Comparison of ENCODE assay signal across 20 cellular contexts in genomic region chr2:28429636-28430376, GRCh38. TPM values are rescaled to one million over a fixed set of nuclear protein-coding genes. Genes with fewer than 3 reads are reported as not detected.
DNase-seq lines count a peak whose midpoint lies in the region; ATAC-seq, FAIRE-seq and TF ChIP-seq lines count a peak whose summit lies in the region.
"Had no signal": no experiment of that assay in that cellular context is flagged by ENCODE, and none has a peak within 500 bp of the region (broad histone marks: within the 10 kb centered on the region; RNA-seq: fewer than 3 reads in every experiment).

No MANE protein-coding gene starts in this region.

- peak; percentile 16 for ATAC-seq in activated CD8-positive, alpha-beta T cell treated with anti-CD3 and anti-CD28 coated beads, Interleukin-2, amount 10 ng/mL, durations not matched to agents 7 days and 5 days
- ATAC-seq in activated CD8-positive, alpha-beta T cell treated with anti-CD3 and anti-CD28 coated beads for 36 hours, result no peak
- no peak for ATAC-seq in CD4-positive, CD25-positive, alpha-beta regulatory T cell (ENCODE audit: low read depth in 2 of 2)
- ATAC-seq in pancreas (peak; percentile 73 to 90 (median 82)), HG03135 (IDR thresholded peaks at IDR 0.05; ENCODE audit: unreplicated experiment) (no peak)
- ATAC-seq: K562, PC-3 had no signal

- H3K9me3 Mint-ChIP-seq in activated CD8-positive, alpha-beta T cell treated with anti-CD3 and anti-CD28 coated beads, Interleukin-2, amount 10 ng/mL, durations not matched to agents 7 days and 5 days (ENCODE audit: insufficient read depth), result peaks cover 22% of the 10 kb centered on the region
- H3K9me3 Mint-ChIP-seq in activated CD8-positive, alpha-beta T cell treated with anti-CD3 and anti-CD28 coated beads for 36 hours, result peaks cover 13% of the 10 kb centered on the region
- peaks cover 0 to 1% (median 0%) of the 10 kb centered on the region in 7 donors for H3K9me3 Mint-ChIP-seq in CD4-positive, CD25-positive, alpha-beta regulatory T cell

- no peak for TF ChIP-seq CTCF in activated CD8-positive, alpha-beta T cell treated with anti-CD3 and anti-CD28 coated beads for 36 hours (IDR thresholded peaks at IDR 0.05)
- TF ChIP-seq CTCF in pancreas (IDR thresholded peaks at IDR 0.05), result no peak

- H3K27me3 ChIP-seq in CD4-positive, CD25-positive, alpha-beta regulatory T cell (ENCODE audit: control insufficient read depth, insufficient read depth, low read length), result no peaks in the 10 kb centered on the region
- no peaks in the 10 kb centered on the region for H3K27me3 ChIP-seq in pancreas
- H3K27me3 ChIP-seq: MG63 had no signal

- H3K4me3 ChIP-seq in CD4-positive, CD25-positive, alpha-beta regulatory T cell (ENCODE audit: low read depth, low read length), result no peak overlapping the region
- no peak overlapping the region for H3K4me3 ChIP-seq in pancreas
- H3K4me3 ChIP-seq: K562, MG63 had no signal

- CTCF ChIA-PET in activated CD8-positive, alpha-beta T cell treated with anti-CD3 and anti-CD28 coated beads, Interleukin-2, amount 10 ng/mL, durations not matched to agents 7 days and 5 days (lab: Charles Lee), result interaction anchor here (1.3 kb wide), 1 partner anchor 23 kb away, joined by 3 read pairs; no protein-coding TSS in a partner anchor
- CTCF ChIA-PET in activated CD8-positive, alpha-beta T cell treated with anti-CD3 and anti-CD28 coated beads for 36 hours (lab: Charles Lee), result interaction anchor here (1.2 kb wide), 1 partner anchor 9 kb away, joined by 3 read pairs; no protein-coding TSS in a partner anchor

- intact Hi-C loops in activated CD8-positive, alpha-beta T cell treated with anti-CD3 and anti-CD28 coated beads for 36 hours (cut with micrococcal nuclease), result no loop called here
- intact Hi-C loops in pancreas (cut with DNase I), result no loop called here

- no peak for DNase-seq in activated CD8-positive, alpha-beta T cell treated with anti-CD3 and anti-CD28 coated beads, Interleukin-2, amount 10 ng/mL, durations not matched to agents 7 days and 5 days
- DNase-seq in activated CD8-positive, alpha-beta T cell treated with anti-CD3 and anti-CD28 coated beads for 36 hours, result no peak
- DNase-seq in CD4-positive, CD25-positive, alpha-beta regulatory T cell, result no peak
- DNase-seq in foreskin melanocyte (peak; percentile 59), pancreas (peak in 2 of 6 donors; percentile 58 to 59), NCI-H187 (lab: John Stamatoyannopoulos, UW) (no peak)
- DNase-seq in activated effector memory CD4-positive, alpha-beta T cell treated with Interleukin-2 at 50 U/mL for 16 hours, result no peak
- DNase-seq: COR-L47, DMS79, H7, MG63, NCI-H1417, NCI-H1694 treated with DMSO at 0.1 percent for 48 hours, NCI-H2107, NCI-H446 treated with DMSO at 0.1 percent for 48 hours, NCI-H526 treated with DMSO at 0.1 percent for 48 hours, PC-3 had no signal

- no peaks in the 10 kb centered on the region for H3K36me3 ChIP-seq in CD4-positive, CD25-positive, alpha-beta regulatory T cell (ENCODE audit: control insufficient read depth, insufficient read depth, low read length)
- no peaks in the 10 kb centered on the region for H3K36me3 ChIP-seq in pancreas
- H3K36me3 ChIP-seq: MG63 had no signal

- H3K27ac ChIP-seq in CD4-positive, CD25-positive, alpha-beta regulatory T cell (ENCODE audit: insufficient read depth, low read length, poor library complexity, severe bottlenecking), result no peak overlapping the region
- no peak overlapping the region for H3K27ac ChIP-seq in pancreas
- H3K27ac ChIP-seq: C4-2B had no signal

- POLR2A ChIA-PET in activated CD8-positive, alpha-beta T cell treated with anti-CD3 and anti-CD28 coated beads, Interleukin-2, amount 10 ng/mL, durations not matched to agents 7 days and 5 days (lab: Charles Lee), result no interaction called here
- POLR2A ChIA-PET in activated CD8-positive, alpha-beta T cell treated with anti-CD3 and anti-CD28 coated beads for 36 hours (lab: Charles Lee), result no interaction called here

- peaks cover 16% of the 10 kb centered on the region for H3K36me3 Mint-ChIP-seq in activated CD8-positive, alpha-beta T cell treated with anti-CD3 and anti-CD28 coated beads, Interleukin-2, amount 10 ng/mL, durations not matched to agents 7 days and 5 days (ENCODE audit: low read depth)
- H3K36me3 Mint-ChIP-seq in activated CD8-positive, alpha-beta T cell treated with anti-CD3 and anti-CD28 coated beads for 36 hours (ENCODE audit: low read depth), result peaks cover 2% of the 10 kb centered on the region
- no peaks in the 10 kb centered on the region for H3K36me3 Mint-ChIP-seq in CD4-positive, CD25-positive, alpha-beta regulatory T cell

- no peaks in the 10 kb centered on the region for H3K9me3 ChIP-seq in CD4-positive, CD25-positive, alpha-beta regulatory T cell (ENCODE audit: control insufficient read depth in 2 of 2, low read length in 2 of 2)
- H3K9me3 ChIP-seq in pancreas, result no peaks in the 10 kb centered on the region

- peak overlapping the region; percentile 90 for H3K27ac Mint-ChIP-seq in activated CD8-positive, alpha-beta T cell treated with anti-CD3 and anti-CD28 coated beads, Interleukin-2, amount 10 ng/mL, durations not matched to agents 7 days and 5 days
- H3K27ac Mint-ChIP-seq in activated CD8-positive, alpha-beta T cell treated with anti-CD3 and anti-CD28 coated beads for 36 hours, result no peak overlapping the region
- H3K27ac Mint-ChIP-seq in CD4-positive, CD25-positive, alpha-beta regulatory T cell, result peak overlapping the region in 2 of 3 donors; percentile 68 to 69

- H3K4me1 Mint-ChIP-seq in activated CD8-positive, alpha-beta T cell treated with anti-CD3 and anti-CD28 coated beads, Interleukin-2, amount 10 ng/mL, durations not matched to agents 7 days and 5 days (ENCODE audit: low read depth), result peaks cover 81% of the 10 kb centered on the region
- H3K4me1 Mint-ChIP-seq in activated CD8-positive, alpha-beta T cell treated with anti-CD3 and anti-CD28 coated beads for 36 hours (ENCODE audit: low read depth), result peaks cover 35% of the 10 kb centered on the region
- peaks cover 5 to 19% (median 13%) of the 10 kb centered on the region in 4 donors for H3K4me1 Mint-ChIP-seq in CD4-positive, CD25-positive, alpha-beta regulatory T cell

- H3K4me1 ChIP-seq in CD4-positive, CD25-positive, alpha-beta regulatory T cell (ENCODE audit: control insufficient read depth, insufficient read depth, low read length, poor library complexity, severe bottlenecking), result peaks cover 9% of the 10 kb centered on the region
- peaks cover 0 to 6% (median 4%) of the 10 kb centered on the region in 3 donors for H3K4me1 ChIP-seq in pancreas

- H3K27me3 Mint-ChIP-seq in activated CD8-positive, alpha-beta T cell treated with anti-CD3 and anti-CD28 coated beads, Interleukin-2, amount 10 ng/mL, durations not matched to agents 7 days and 5 days (ENCODE audit: low read depth), result peaks cover 2% of the 10 kb centered on the region
- H3K27me3 Mint-ChIP-seq in activated CD8-positive, alpha-beta T cell treated with anti-CD3 and anti-CD28 coated beads for 36 hours, result no peaks in the 10 kb centered on the region
- H3K27me3 Mint-ChIP-seq in CD4-positive, CD25-positive, alpha-beta regulatory T cell, result no peaks in the 10 kb centered on the region

- 32 to 42% methylated on average over 3 of the region's 3 CpGs for WGBS in pancreas, 2 donors

- FAIRE-seq in pancreas (lab: Jason Lieb, UNC), result no peak
- FAIRE-seq: K562 had no signal

- peak overlapping the region; percentile 44 for H3K4me3 Mint-ChIP-seq in activated CD8-positive, alpha-beta T cell treated with anti-CD3 and anti-CD28 coated beads, Interleukin-2, amount 10 ng/mL, durations not matched to agents 7 days and 5 days
- no peak overlapping the region for H3K4me3 Mint-ChIP-seq in activated CD8-positive, alpha-beta T cell treated with anti-CD3 and anti-CD28 coated beads for 36 hours
- no peak overlapping the region for H3K4me3 Mint-ChIP-seq in CD4-positive, CD25-positive, alpha-beta regulatory T cell

RNA-seq across cellular contexts. Expression of gene FOSL2, which starts 37.1 kb away (rescaled TPM):
- 10 to 100 TPM; 37.3 to 40.9 TPM for total RNA-seq in activated CD8-positive, alpha-beta T cell treated with anti-CD3 and anti-CD28 coated beads, Interleukin-2, amount 10 ng/mL, durations not matched to agents 7 days and 5 days
- total RNA-seq in activated CD8-positive, alpha-beta T cell treated with anti-CD3 and anti-CD28 coated beads for 36 hours, result 100 to 1,000 TPM; 114 to 119 TPM
- 195 TPM for total RNA-seq in CD4-positive, CD25-positive, alpha-beta regulatory T cell
- 1 to 10 TPM; 1.9 to 3.9 (median 2.5) TPM for polyA plus RNA-seq in CD4-positive, CD25-positive, alpha-beta regulatory T cell
- total RNA-seq in pancreas, result 10 to 100 TPM; 13.3 to 39.1 (median 27.5) TPM
- 10 to 100 TPM; 10.0 to 11.9 TPM for polyA plus RNA-seq in pancreas

Comparison
In these comparisons a context has a peak if more than half of its experiments do, and no peak if none do; other contexts are left out.
1. ATAC-seq: peak in activated CD8-positive, alpha-beta T cell treated with anti-CD3 and anti-CD28 coated beads, Interleukin-2, amount 10 ng/mL, durations not matched to agents 7 days and 5 days (single experiment) and pancreas (4 of 4); none in activated CD8-positive, alpha-beta T cell treated with anti-CD3 and anti-CD28 coated beads for 36 hours (single experiment), CD4-positive, CD25-positive, alpha-beta regulatory T cell (0 of 2) and HG03135 (single experiment).